18 cellular contexts compared by ENCODE assay signal in genomic region chr2:69837533-69837932, GRCh38. TPM values are rescaled to one million over a fixed set of nuclear protein-coding genes. Genes with fewer than 3 reads are reported as not detected.
DNase-seq lines count a peak whose midpoint lies in the region; ATAC-seq, FAIRE-seq and TF ChIP-seq lines count a peak whose summit lies in the region.
"Had no signal": no experiment of that assay in that cellular context is flagged by ENCODE, and none has a peak within 500 bp of the region (broad histone marks: within the 10 kb centered on the region; RNA-seq: fewer than 3 reads in every experiment).

No MANE protein-coding gene starts in this region.

- H3K27me3 Mint-ChIP-seq in activated CD4-positive, alpha-beta T cell treated with anti-CD3 and anti-CD28 coated beads for 36 hours: no peaks in the 10 kb centered on the region
- H3K27me3 Mint-ChIP-seq in activated CD4-positive, alpha-beta T cell treated with anti-CD3 and anti-CD28 coated beads, Interleukin-2, amount 10 ng/mL, durations not matched to agents 7 days and 5 days: no peaks in the 10 kb centered on the region
- H3K27me3 Mint-ChIP-seq: CD8-positive, alpha-beta memory T cell had no signal

- intact Hi-C loops in activated CD4-positive, alpha-beta T cell treated with anti-CD3 and anti-CD28 coated beads for 36 hours (cut with DNase I, micrococcal nuclease): no loop called here

- H3K4me1 Mint-ChIP-seq in activated CD4-positive, alpha-beta T cell treated with anti-CD3 and anti-CD28 coated beads for 36 hours: peaks cover 41% of the 10 kb centered on the region
- peaks cover 40% of the 10 kb centered on the region for H3K4me1 Mint-ChIP-seq in activated CD4-positive, alpha-beta T cell treated with anti-CD3 and anti-CD28 coated beads, Interleukin-2, amount 10 ng/mL, durations not matched to agents 7 days and 5 days
- H3K4me1 Mint-ChIP-seq in stimulated activated effector memory CD8-positive, alpha-beta T cell treated with anti-CD3 and anti-CD28 coated beads, Interleukin-12 subunit alpha, Interleukin-12 subunit beta, amount 100 ng/mL, for 72 hours: peaks cover 32% of the 10 kb centered on the region

- POLR2A ChIA-PET in activated CD4-positive, alpha-beta T cell treated with anti-CD3 and anti-CD28 coated beads for 36 hours (lab: Charles Lee): no interaction called here
- POLR2A ChIA-PET in activated CD4-positive, alpha-beta T cell treated with anti-CD3 and anti-CD28 coated beads, Interleukin-2, amount 10 ng/mL, durations not matched to agents 7 days and 5 days (lab: Charles Lee): interaction anchor here (0.7 kb wide), 1 partner anchor 154 kb away, joined by 3 read pairs; no protein-coding TSS in a partner anchor

- peaks cover 31% of the 10 kb centered on the region for H3K36me3 Mint-ChIP-seq in activated CD4-positive, alpha-beta T cell treated with anti-CD3 and anti-CD28 coated beads for 36 hours (ENCODE audit: low read depth)
- peaks cover 48% of the 10 kb centered on the region for H3K36me3 Mint-ChIP-seq in activated CD4-positive, alpha-beta T cell treated with anti-CD3 and anti-CD28 coated beads, Interleukin-2, amount 10 ng/mL, durations not matched to agents 7 days and 5 days (ENCODE audit: low read depth)
- peaks cover 74% of the 10 kb centered on the region for H3K36me3 Mint-ChIP-seq in stimulated activated effector memory CD8-positive, alpha-beta T cell treated with anti-CD3 and anti-CD28 coated beads, Interleukin-12 subunit alpha, Interleukin-12 subunit beta, amount 100 ng/mL, for 72 hours

- ATAC-seq in activated CD4-positive, alpha-beta T cell treated with anti-CD3 and anti-CD28 coated beads for 36 hours: peak; percentile 65
- ATAC-seq in stimulated activated effector memory CD8-positive, alpha-beta T cell treated with anti-CD3 and anti-CD28 coated beads, Interleukin-12 subunit alpha, Interleukin-12 subunit beta, amount 100 ng/mL, for 72 hours: peak; percentile 75
- ATAC-seq in HG02571 (IDR thresholded peaks at IDR 0.05; ENCODE audit: unreplicated experiment): no peak

- DNase-seq in activated CD4-positive, alpha-beta T cell treated with anti-CD3 and anti-CD28 coated beads for 36 hours: no peak
- no peak for DNase-seq in activated CD4-positive, alpha-beta T cell treated with anti-CD3 and anti-CD28 coated beads, Interleukin-2, amount 10 ng/mL, durations not matched to agents 7 days and 5 days
- no peak for DNase-seq in GM12892 (ENCODE audit: insufficient read length)
- peak; percentile 22 for DNase-seq in MV-4-11 (lab: John Stamatoyannopoulos, UW)
- no peak for DNase-seq in stimulated activated effector memory CD8-positive, alpha-beta T cell treated with anti-CD3 and anti-CD28 coated beads, Interleukin-12 subunit alpha, Interleukin-12 subunit beta, amount 100 ng/mL, for 72 hours (ENCODE audit: low spot score in 2 of 2)
- DNase-seq in NCI-H1092 treated with DMSO at 0.1 percent for 48 hours (lab: John Stamatoyannopoulos, UW): no peak
- no peak for DNase-seq in SKM-1 treated with dmso at 0.1 percent for 144 hours (lab: John Stamatoyannopoulos, UW; ENCODE audit: unreplicated experiment)
- DNase-seq: CD8-positive, alpha-beta memory T cell; H7; Kasumi-1; NCI-H1436; NCI-H2081; NCI-H510A treated with DMSO at 0.1 percent for 48 hours; Peyer's patch; Right ventricle myocardium superior; T-helper 1 cell had no signal

- no peak overlapping the region for H3K4me3 Mint-ChIP-seq in activated CD4-positive, alpha-beta T cell treated with anti-CD3 and anti-CD28 coated beads for 36 hours
- H3K4me3 Mint-ChIP-seq in activated CD4-positive, alpha-beta T cell treated with anti-CD3 and anti-CD28 coated beads, Interleukin-2, amount 10 ng/mL, durations not matched to agents 7 days and 5 days: no peak overlapping the region
- no peak overlapping the region for H3K4me3 Mint-ChIP-seq in stimulated activated effector memory CD8-positive, alpha-beta T cell treated with anti-CD3 and anti-CD28 coated beads, Interleukin-12 subunit alpha, Interleukin-12 subunit beta, amount 100 ng/mL, for 72 hours

- no peak overlapping the region for H3K27ac Mint-ChIP-seq in activated CD4-positive, alpha-beta T cell treated with anti-CD3 and anti-CD28 coated beads for 36 hours
- no peak overlapping the region for H3K27ac Mint-ChIP-seq in activated CD4-positive, alpha-beta T cell treated with anti-CD3 and anti-CD28 coated beads, Interleukin-2, amount 10 ng/mL, durations not matched to agents 7 days and 5 days
- no peak overlapping the region for H3K27ac Mint-ChIP-seq in stimulated activated effector memory CD8-positive, alpha-beta T cell treated with anti-CD3 and anti-CD28 coated beads, Interleukin-12 subunit alpha, Interleukin-12 subunit beta, amount 100 ng/mL, for 72 hours

- H3K9me3 Mint-ChIP-seq in activated CD4-positive, alpha-beta T cell treated with anti-CD3 and anti-CD28 coated beads for 36 hours (ENCODE audit: low read depth): no peaks in the 10 kb centered on the region
- H3K9me3 Mint-ChIP-seq in activated CD4-positive, alpha-beta T cell treated with anti-CD3 and anti-CD28 coated beads, Interleukin-2, amount 10 ng/mL, durations not matched to agents 7 days and 5 days: no peaks in the 10 kb centered on the region
- H3K9me3 Mint-ChIP-seq in stimulated activated effector memory CD8-positive, alpha-beta T cell treated with anti-CD3 and anti-CD28 coated beads, Interleukin-12 subunit alpha, Interleukin-12 subunit beta, amount 100 ng/mL, for 72 hours: no peaks in the 10 kb centered on the region
- H3K9me3 Mint-ChIP-seq: CD8-positive, alpha-beta memory T cell had no signal

- CTCF ChIA-PET in activated CD4-positive, alpha-beta T cell treated with anti-CD3 and anti-CD28 coated beads for 36 hours (lab: Charles Lee): interaction anchor here (0.9 to 1.0 kb wide), 2 partner anchors 17 to 42 kb away, joined by 3 read pairs; no protein-coding TSS in a partner anchor
- CTCF ChIA-PET in activated CD4-positive, alpha-beta T cell treated with anti-CD3 and anti-CD28 coated beads, Interleukin-2, amount 10 ng/mL, durations not matched to agents 7 days and 5 days (lab: Charles Lee): no interaction called here

- TF ChIP-seq POLR2A in GM12892 (IDR thresholded peaks at IDR 0.05; ENCODE audit: low read depth, low read length): no peak

- peak; percentile 81 for FAIRE-seq in GM12892 (lab: Jason Lieb, UNC)
- FAIRE-seq: GM18507 had no signal

RNA-seq across cellular contexts. Expression of gene GMCL1, which starts 8.1 kb away (rescaled TPM):
- total RNA-seq in activated CD4-positive, alpha-beta T cell treated with anti-CD3 and anti-CD28 coated beads for 36 hours: 10 to 100 TPM; 14.5 to 20.3 TPM
- total RNA-seq in activated CD4-positive, alpha-beta T cell treated with anti-CD3 and anti-CD28 coated beads, Interleukin-2, amount 10 ng/mL, durations not matched to agents 7 days and 5 days: 10 to 100 TPM; 19.4 to 24.9 TPM
- 10.0 TPM for polyA plus RNA-seq in GM12892 (2012; ENCODE audit: missing spikeins)

RNA-seq across cellular contexts. Expression of gene SNRNP27, which starts 56.2 kb away (rescaled TPM):
- total RNA-seq in activated CD4-positive, alpha-beta T cell treated with anti-CD3 and anti-CD28 coated beads for 36 hours: 10 to 100 TPM; 67.7 to 76.6 TPM
- 10 to 100 TPM; 58.1 to 62.8 TPM for total RNA-seq in activated CD4-positive, alpha-beta T cell treated with anti-CD3 and anti-CD28 coated beads, Interleukin-2, amount 10 ng/mL, durations not matched to agents 7 days and 5 days
- polyA plus RNA-seq in GM12892 (2012; ENCODE audit: missing spikeins): 34.0 TPM
